Comparison of ENCODE assay signal across 9 cellular contexts in the genomic region with DNA sequence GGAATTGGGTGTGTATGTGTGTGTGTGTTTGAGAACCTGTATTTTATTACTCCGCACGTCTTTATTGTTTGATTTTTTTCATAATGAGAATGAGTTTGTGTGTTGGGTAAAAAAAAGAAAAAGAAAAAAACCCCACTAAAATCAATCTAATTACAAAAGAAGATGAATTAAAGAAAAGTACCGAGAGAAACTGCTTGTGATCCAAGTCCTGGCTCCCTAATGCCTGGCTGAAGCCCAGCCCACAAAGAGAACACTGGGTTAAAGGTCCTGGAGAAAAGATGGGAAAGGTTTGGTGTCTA. TPM values are rescaled to one million over a fixed set of nuclear protein-coding genes. Genes with fewer than 3 reads are reported as not detected.
DNase-seq lines count a peak whose midpoint lies in the region; ATAC-seq and TF ChIP-seq lines count a peak whose summit lies in the region.
"Had no signal": no experiment of that assay in that cellular context is flagged by ENCODE, and none has a peak within 500 bp of the region (broad histone marks: within the 10 kb centered on the region; RNA-seq: fewer than 3 reads in every experiment).

No MANE protein-coding gene starts in this region.

- H3K4me3 ChIP-seq in BE2C (ENCODE audit: low read depth, low read length) (peak overlapping the region; percentile 95), MG63 (peak overlapping the region; percentile 92), endodermal cell (ENCODE audit: low read length) (peak overlapping the region; percentile 97)
- H3K4me3 ChIP-seq in CD4-positive, alpha-beta memory T cell (ENCODE audit: low read length in 2 of 2) = no peak overlapping the region

- no peaks in the 10 kb centered on the region for H3K4me1 ChIP-seq in BE2C
- H3K4me1 ChIP-seq in endodermal cell (ENCODE audit: control insufficient read depth, insufficient read depth, low read length) = peaks cover 4% of the 10 kb centered on the region
- no peaks in the 10 kb centered on the region for H3K4me1 ChIP-seq in CD4-positive, alpha-beta memory T cell (ENCODE audit: insufficient read depth, low read length)

- H3K4me1 Mint-ChIP-seq in endodermal cell (peaks cover 15% of the 10 kb centered on the region), neural crest cell (peaks cover 42% of the 10 kb centered on the region)
- H3K4me1 Mint-ChIP-seq in CD4-positive, alpha-beta memory T cell = peaks cover 4 to 10% (median 9%) of the 10 kb centered on the region in 4 donors

- H3K27ac ChIP-seq in endodermal cell (ENCODE audit: low read depth, low read length) = no peak overlapping the region
- H3K27ac ChIP-seq in CD4-positive, alpha-beta memory T cell (ENCODE audit: low read depth, low read length) = no peak overlapping the region

- H3K36me3 Mint-ChIP-seq in endodermal cell (ENCODE audit: low read depth) (peaks cover 31% of the 10 kb centered on the region), neural crest cell (ENCODE audit: low read depth) (no peaks in the 10 kb centered on the region)
- peaks cover 0 to 6% of the 10 kb centered on the region in 2 donors for H3K36me3 Mint-ChIP-seq in CD4-positive, alpha-beta memory T cell

- TF ChIP-seq CTCF in BE2C (IDR thresholded peaks at IDR 0.05; ENCODE audit: low read depth, low read length) (no peak), endodermal cell (conservative IDR thresholded peaks at IDR 0.05) (no peak), neural crest cell (conservative IDR thresholded peaks at IDR 0.05) (no peak)

- H3K9me3 ChIP-seq in BE2C = no peaks in the 10 kb centered on the region
- no peaks in the 10 kb centered on the region for H3K9me3 ChIP-seq in MG63
- H3K9me3 ChIP-seq in endodermal cell (ENCODE audit: control insufficient read depth, low read length) = no peaks in the 10 kb centered on the region
- no peaks in the 10 kb centered on the region for H3K9me3 ChIP-seq in CD4-positive, alpha-beta memory T cell (ENCODE audit: control insufficient read depth in 1 of 2, low read length in 2 of 2)

- ATAC-seq in GM19035 (IDR thresholded peaks at IDR 0.05; ENCODE audit: unreplicated experiment) (no peak), esophagus mucosa (no peak)
- ATAC-seq: activated T-helper 17 cell treated with anti-CD3 and anti-CD28 coated beads, Interleukin-2, amount 50 U/mL, for 72 hours had no signal

- H3K4me3 Mint-ChIP-seq in endodermal cell (peak overlapping the region; percentile 92), neural crest cell (peak overlapping the region; percentile 93)
- H3K4me3 Mint-ChIP-seq in CD4-positive, alpha-beta memory T cell = no peak overlapping the region
- H3K4me3 Mint-ChIP-seq: activated T-helper 17 cell treated with anti-CD3 and anti-CD28 coated beads, Interleukin-2, amount 50 U/mL, for 72 hours had no signal

- intact Hi-C loops in CD4-positive, alpha-beta memory T cell (cut with micrococcal nuclease) = no loop called here

- CTCF ChIA-PET in CD4-positive, alpha-beta memory T cell (lab: Charles Lee; ENCODE audit: partially characterized antibody) = interaction anchor here (1.8 to 7.3 kb wide), 2 partner anchors 9 to 14 kb away, joined by 8 to 93 read pairs; partner anchors contain the start of gene PABPN1

- no peaks in the 10 kb centered on the region for H3K27me3 ChIP-seq in BE2C
- no peaks in the 10 kb centered on the region for H3K27me3 ChIP-seq in MG63
- peaks cover 5% of the 10 kb centered on the region for H3K27me3 ChIP-seq in endodermal cell (ENCODE audit: control insufficient read depth, insufficient read depth, low read length, poor library complexity, severe bottlenecking)
- H3K27me3 ChIP-seq in CD4-positive, alpha-beta memory T cell (ENCODE audit: insufficient read depth, low read length) = no peaks in the 10 kb centered on the region

- H3K27ac Mint-ChIP-seq in endodermal cell (peak overlapping the region; percentile 95), neural crest cell (ENCODE audit: unreplicated experiment) (peak overlapping the region; percentile 60)
- no peak overlapping the region for H3K27ac Mint-ChIP-seq in CD4-positive, alpha-beta memory T cell
- H3K27ac Mint-ChIP-seq: activated T-helper 17 cell treated with anti-CD3 and anti-CD28 coated beads, Interleukin-2, amount 50 U/mL, for 72 hours had no signal

- POLR2A ChIA-PET in CD4-positive, alpha-beta memory T cell (lab: Charles Lee; ENCODE audit: partially characterized antibody) = interaction anchor here (0.9 to 9.6 kb wide), 2 partner anchors 15 to 20 kb away, joined by 3 to 373 read pairs; partner anchors contain the start of gene PABPN1

- H3K27me3 Mint-ChIP-seq in endodermal cell (ENCODE audit: insufficient read depth) (peaks cover 13% of the 10 kb centered on the region), neural crest cell (ENCODE audit: low read depth) (no peaks in the 10 kb centered on the region)
- peaks cover 17 to 33% of the 10 kb centered on the region in 2 donors for H3K27me3 Mint-ChIP-seq in CD4-positive, alpha-beta memory T cell

- WGBS in endodermal cell (ENCODE audit: insufficient coverage in 1 of 2, insufficient read length in 1 of 2), 2 experiments = 71% methylated on average over 3 of the region's 3 CpGs; no CpG with 5 or more reads in 1 of the 2 experiments

- peak overlapping the region; percentile 6 for H3K9ac ChIP-seq in endodermal cell (ENCODE audit: extremely low read depth, low read length, poor library complexity, severe bottlenecking)

- H3K36me3 ChIP-seq in BE2C = peaks cover 15% of the 10 kb centered on the region
- peaks cover 12% of the 10 kb centered on the region for H3K36me3 ChIP-seq in MG63
- peaks cover 31% of the 10 kb centered on the region for H3K36me3 ChIP-seq in endodermal cell (ENCODE audit: control insufficient read depth, insufficient read depth, low read length)
- no peaks in the 10 kb centered on the region for H3K36me3 ChIP-seq in CD4-positive, alpha-beta memory T cell (ENCODE audit: insufficient read depth, low read length)

- H3K9me3 Mint-ChIP-seq in endodermal cell = no peaks in the 10 kb centered on the region
- no peaks in the 10 kb centered on the region for H3K9me3 Mint-ChIP-seq in neural crest cell
- H3K9me3 Mint-ChIP-seq in CD4-positive, alpha-beta memory T cell = peaks cover 0 to 2% (median 0%) of the 10 kb centered on the region in 8 donors
- H3K9me3 Mint-ChIP-seq: activated T-helper 17 cell treated with anti-CD3 and anti-CD28 coated beads, Interleukin-2, amount 50 U/mL, for 72 hours had no signal

- DNase-seq in BE2C = no peak
- no peak for DNase-seq in MG63
- no peak for DNase-seq in endodermal cell
- DNase-seq in neural crest cell (ENCODE audit: low read depth, low spot score) = no peak
- DNase-seq in CD4-positive, alpha-beta memory T cell = no peak
- no peak for DNase-seq in epidermal melanocyte (ENCODE audit: insufficient read length, low spot score)

RNA-seq across cellular contexts. Expression of gene BCL2L2, which starts 0.6 kb away (rescaled TPM):
- polyA plus RNA-seq in BE2C (2012; ENCODE audit: insufficient read depth, insufficient read length, low read depth) = 46.8 TPM
- 7.1 and 10.7 TPM in 2 replicates for total RNA-seq in MG63 (2014; rRNA removed; shearing (Covaris generic); ENCODE audit: low replicate concordance)
- total RNA-seq in endodermal cell (10 to 100 TPM; 21.9 to 29.5 TPM), neural crest cell (21.9 and 24.8 TPM in 2 replicates), esophagus mucosa (29.1 TPM)
- 20.2 TPM for polyA plus RNA-seq in endodermal cell (2013, experiment 1 of 2)
- 15.5 TPM for polyA plus RNA-seq in endodermal cell (2013, experiment 2 of 2)
- 1 to 10 TPM; 2.0 to 3.6 TPM for total RNA-seq in CD4-positive, alpha-beta memory T cell
- polyA plus RNA-seq in CD4-positive, alpha-beta memory T cell = not detected

RNA-seq across cellular contexts. Expression of gene PPP1R3E, which starts 3.4 kb away (rescaled TPM):
- polyA plus RNA-seq in BE2C (2012; ENCODE audit: insufficient read depth, insufficient read length, low read depth) = 4.4 TPM
- total RNA-seq in MG63 (2014; rRNA removed; shearing (Covaris generic); ENCODE audit: low replicate concordance) = 0.30 TPM in 1 of 2 replicates, not detected in the other
- 1 to 10 TPM; 5.7 to 6.5 TPM for total RNA-seq in endodermal cell
- 9.8 TPM for polyA plus RNA-seq in endodermal cell (2013, experiment 1 of 2)
- polyA plus RNA-seq in endodermal cell (2013, experiment 2 of 2) = 9.6 TPM
- total RNA-seq in neural crest cell = 13.6 and 15.0 TPM in 2 replicates
- 10 to 100 TPM; 82.3 to 87.3 TPM for total RNA-seq in CD4-positive, alpha-beta memory T cell
- 1 to 10 TPM; 1.3 to 2.9 TPM for polyA plus RNA-seq in CD4-positive, alpha-beta memory T cell
- total RNA-seq in esophagus mucosa = 5.1 TPM

RNA-seq across cellular contexts. Expression of gene PABPN1, which starts 15.2 kb away (rescaled TPM):
- polyA plus RNA-seq in BE2C (2012; ENCODE audit: insufficient read depth, insufficient read length, low read depth) = 156 TPM
- 48.3 and 89.9 TPM in 2 replicates for total RNA-seq in MG63 (2014; rRNA removed; shearing (Covaris generic); ENCODE audit: low replicate concordance)
- total RNA-seq in endodermal cell = 100 to 1,000 TPM; 293 TPM
- 295 TPM for polyA plus RNA-seq in endodermal cell (2013, experiment 1 of 2)
- polyA plus RNA-seq in endodermal cell (2013, experiment 2 of 2) = 251 TPM
- total RNA-seq in neural crest cell = 375 and 379 TPM in 2 replicates
- 100 to 1,000 TPM; 194 to 196 TPM for total RNA-seq in CD4-positive, alpha-beta memory T cell
- polyA plus RNA-seq in CD4-positive, alpha-beta memory T cell = 100 to 1,000 TPM in 1 of 2 donors, 10 to 100 TPM in 1; 91.7 to 125 TPM
- 77.7 TPM for total RNA-seq in esophagus mucosa

RNA-seq across cellular contexts. Expression of gene HOMEZ, which starts 20.1 kb away (rescaled TPM):
- polyA plus RNA-seq in BE2C (2012; ENCODE audit: insufficient read depth, insufficient read length, low read depth) = 5.0 TPM
- total RNA-seq in MG63 (2014; rRNA removed; shearing (Covaris generic); ENCODE audit: low replicate concordance) = 0.76 and 1.4 TPM in 2 replicates
- total RNA-seq in endodermal cell (10 to 100 TPM; 23.8 to 32.0 TPM), neural crest cell (14.8 and 17.2 TPM in 2 replicates), esophagus mucosa (9.6 TPM)
- 16.6 TPM for polyA plus RNA-seq in endodermal cell (2013, experiment 1 of 2)
- polyA plus RNA-seq in endodermal cell (2013, experiment 2 of 2) = 15.4 TPM
- total RNA-seq in CD4-positive, alpha-beta memory T cell = 10 to 100 TPM; 21.0 to 21.7 TPM
- polyA plus RNA-seq in CD4-positive, alpha-beta memory T cell = 1 to 10 TPM; 1.5 to 5.7 TPM

RNA-seq across cellular contexts. Expression of gene SLC22A17, which starts 46.6 kb away (rescaled TPM):
- 38.5 TPM for polyA plus RNA-seq in BE2C (2012; ENCODE audit: insufficient read depth, insufficient read length, low read depth)
- 6.1 TPM in 1 of 2 replicates, not detected in the other for total RNA-seq in MG63 (2014; rRNA removed; shearing (Covaris generic); ENCODE audit: low replicate concordance)
- total RNA-seq in endodermal cell (10 to 100 TPM; 49.9 to 89.0 TPM), neural crest cell (39.4 and 42.4 TPM in 2 replicates), esophagus mucosa (2.0 TPM)
- 90.3 TPM for polyA plus RNA-seq in endodermal cell (2013, experiment 1 of 2)
- 82.1 TPM for polyA plus RNA-seq in endodermal cell (2013, experiment 2 of 2)
- total RNA-seq in CD4-positive, alpha-beta memory T cell = 10 to 100 TPM; 19.8 to 21.1 TPM
- 1 to 10 TPM; 2.9 to 3.9 TPM for polyA plus RNA-seq in CD4-positive, alpha-beta memory T cell

Comparison
In these comparisons a context has a peak if more than half of its experiments do, and no peak if none do; other contexts are left out.
1. H3K4me3 ChIP-seq: peak in BE2C (single experiment), MG63 (single experiment) and endodermal cell (single experiment); none in CD4-positive, alpha-beta memory T cell (0 of 2).
2. H3K27ac Mint-ChIP-seq: peak in endodermal cell (single experiment) and neural crest cell (single experiment); none in CD4-positive, alpha-beta memory T cell (0 of 7).
3. H3K4me3 Mint-ChIP-seq: peak in endodermal cell (single experiment) and neural crest cell (single experiment); none in CD4-positive, alpha-beta memory T cell (0 of 8).